16 cellular contexts compared by ENCODE assay signal in genomic region chr5:74143724-74144330, GRCh38.
"Had no signal": no experiment of that assay in that cellular context is flagged by ENCODE, and none has a peak within 500 bp of the region (broad histone marks: within the 10 kb centered on the region; RNA-seq: fewer than 3 reads in every experiment).

No MANE protein-coding gene starts in this region.

- ATAC-seq: left lung, right cardiac atrium, T-helper 17 cell had no signal

- H3K27ac Mint-ChIP-seq: activated CD4-positive, alpha-beta memory T cell treated with anti-CD3 and anti-CD28 coated beads, Interleukin-2, amount 10 ng/mL, durations not matched to agents 7 days and 5 days; activated naive CD8-positive, alpha-beta T cell treated with anti-CD3 and anti-CD28 coated beads, Interleukin-2, amount 10 ng/mL, durations not matched to agents 7 days and 5 days; memory B cell; T-helper 17 cell had no signal

- H3K4me3 ChIP-seq: heart left ventricle, left lung, smooth muscle cell, tibial artery had no signal

- H3K36me3 Mint-ChIP-seq: activated naive CD8-positive, alpha-beta T cell treated with anti-CD3 and anti-CD28 coated beads, Interleukin-2, amount 10 ng/mL, durations not matched to agents 7 days and 5 days; memory B cell had no signal

- FAIRE-seq: islet of Langerhans, TTC549 had no signal

- H3K36me3 ChIP-seq: heart left ventricle, left lung, tibial artery had no signal

- H3K9me3 ChIP-seq: heart left ventricle, left lung, tibial artery had no signal

- H3K27me3 ChIP-seq: heart left ventricle, left lung, tibial artery had no signal

- H3K27ac ChIP-seq: heart left ventricle, left lung, tibial artery had no signal

- H3K4me1 Mint-ChIP-seq: activated naive CD8-positive, alpha-beta T cell treated with anti-CD3 and anti-CD28 coated beads, Interleukin-2, amount 10 ng/mL, durations not matched to agents 7 days and 5 days; memory B cell; T-helper 17 cell had no signal

- DNase-seq: activated CD4-positive, alpha-beta memory T cell treated with anti-CD3 and anti-CD28 coated beads, Interleukin-2, amount 10 ng/mL, durations not matched to agents 7 days and 5 days; activated CD4-positive, CD25-positive, alpha-beta regulatory T cell treated with anti-CD3 and anti-CD28 coated beads, Interleukin-2, amount 50 U/mL, for 72 hours; activated gamma-delta T cell; activated naive CD8-positive, alpha-beta T cell treated with anti-CD3 and anti-CD28 coated beads, Interleukin-2, amount 10 ng/mL, durations not matched to agents 7 days and 5 days; activated T-cell treated with anti-CD3 and anti-CD28 coated beads, Interleukin-2, amount 50 U/mL, for 48 hours; aorta; foreskin melanocyte; T-helper 17 cell; tibial artery had no signal

- H3K9me3 Mint-ChIP-seq: activated CD4-positive, alpha-beta memory T cell treated with anti-CD3 and anti-CD28 coated beads, Interleukin-2, amount 10 ng/mL, durations not matched to agents 7 days and 5 days; activated naive CD8-positive, alpha-beta T cell treated with anti-CD3 and anti-CD28 coated beads, Interleukin-2, amount 10 ng/mL, durations not matched to agents 7 days and 5 days; memory B cell had no signal

- H3K4me3 Mint-ChIP-seq: activated CD4-positive, alpha-beta memory T cell treated with anti-CD3 and anti-CD28 coated beads, Interleukin-2, amount 10 ng/mL, durations not matched to agents 7 days and 5 days; activated naive CD8-positive, alpha-beta T cell treated with anti-CD3 and anti-CD28 coated beads, Interleukin-2, amount 10 ng/mL, durations not matched to agents 7 days and 5 days; memory B cell; T-helper 17 cell had no signal

- H3K4me1 ChIP-seq: left lung had no signal
